1 cellular context compared by ENCODE assay signal in the genomic region with DNA sequence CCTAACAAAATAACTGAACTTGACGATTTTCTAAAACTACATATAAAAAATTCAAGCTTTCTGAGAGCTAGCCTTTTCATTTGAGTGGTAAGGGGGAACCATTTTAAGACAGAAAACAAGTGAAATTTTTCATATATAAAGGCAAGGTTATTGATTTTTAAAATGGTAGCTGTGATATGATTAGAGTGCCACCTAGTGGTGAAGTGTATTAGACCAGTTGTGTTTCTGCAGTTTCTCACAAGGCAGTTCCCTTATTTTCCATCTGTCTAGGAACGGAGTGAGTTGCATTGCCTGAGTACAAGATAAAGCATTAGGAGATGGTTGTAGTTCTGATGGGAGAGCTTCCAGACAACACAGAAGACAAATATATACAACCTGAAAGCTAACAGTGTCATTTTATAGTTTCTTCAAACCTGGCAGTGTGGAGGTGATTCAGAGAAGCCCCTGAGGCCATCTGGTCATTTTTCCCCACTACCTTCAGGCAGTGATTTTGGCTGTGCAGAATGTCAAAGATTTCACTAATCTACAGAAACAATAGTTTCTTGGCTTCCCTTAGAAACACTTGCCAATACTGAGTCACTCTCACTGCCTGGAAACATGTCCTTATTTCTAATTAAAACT.
A peak's percentile ranks its signal among the peaks of the same experiment; 100 is the strongest.
TF ChIP-seq lines count a peak whose summit lies in the region.

No MANE protein-coding gene starts in this region.

TF ChIP-seq in HepG2, 621 proteins besides CTCF, POLR2A, EP300 and RAD21 (continued from another document):
- TF ChIP-seq, protein P1, sequence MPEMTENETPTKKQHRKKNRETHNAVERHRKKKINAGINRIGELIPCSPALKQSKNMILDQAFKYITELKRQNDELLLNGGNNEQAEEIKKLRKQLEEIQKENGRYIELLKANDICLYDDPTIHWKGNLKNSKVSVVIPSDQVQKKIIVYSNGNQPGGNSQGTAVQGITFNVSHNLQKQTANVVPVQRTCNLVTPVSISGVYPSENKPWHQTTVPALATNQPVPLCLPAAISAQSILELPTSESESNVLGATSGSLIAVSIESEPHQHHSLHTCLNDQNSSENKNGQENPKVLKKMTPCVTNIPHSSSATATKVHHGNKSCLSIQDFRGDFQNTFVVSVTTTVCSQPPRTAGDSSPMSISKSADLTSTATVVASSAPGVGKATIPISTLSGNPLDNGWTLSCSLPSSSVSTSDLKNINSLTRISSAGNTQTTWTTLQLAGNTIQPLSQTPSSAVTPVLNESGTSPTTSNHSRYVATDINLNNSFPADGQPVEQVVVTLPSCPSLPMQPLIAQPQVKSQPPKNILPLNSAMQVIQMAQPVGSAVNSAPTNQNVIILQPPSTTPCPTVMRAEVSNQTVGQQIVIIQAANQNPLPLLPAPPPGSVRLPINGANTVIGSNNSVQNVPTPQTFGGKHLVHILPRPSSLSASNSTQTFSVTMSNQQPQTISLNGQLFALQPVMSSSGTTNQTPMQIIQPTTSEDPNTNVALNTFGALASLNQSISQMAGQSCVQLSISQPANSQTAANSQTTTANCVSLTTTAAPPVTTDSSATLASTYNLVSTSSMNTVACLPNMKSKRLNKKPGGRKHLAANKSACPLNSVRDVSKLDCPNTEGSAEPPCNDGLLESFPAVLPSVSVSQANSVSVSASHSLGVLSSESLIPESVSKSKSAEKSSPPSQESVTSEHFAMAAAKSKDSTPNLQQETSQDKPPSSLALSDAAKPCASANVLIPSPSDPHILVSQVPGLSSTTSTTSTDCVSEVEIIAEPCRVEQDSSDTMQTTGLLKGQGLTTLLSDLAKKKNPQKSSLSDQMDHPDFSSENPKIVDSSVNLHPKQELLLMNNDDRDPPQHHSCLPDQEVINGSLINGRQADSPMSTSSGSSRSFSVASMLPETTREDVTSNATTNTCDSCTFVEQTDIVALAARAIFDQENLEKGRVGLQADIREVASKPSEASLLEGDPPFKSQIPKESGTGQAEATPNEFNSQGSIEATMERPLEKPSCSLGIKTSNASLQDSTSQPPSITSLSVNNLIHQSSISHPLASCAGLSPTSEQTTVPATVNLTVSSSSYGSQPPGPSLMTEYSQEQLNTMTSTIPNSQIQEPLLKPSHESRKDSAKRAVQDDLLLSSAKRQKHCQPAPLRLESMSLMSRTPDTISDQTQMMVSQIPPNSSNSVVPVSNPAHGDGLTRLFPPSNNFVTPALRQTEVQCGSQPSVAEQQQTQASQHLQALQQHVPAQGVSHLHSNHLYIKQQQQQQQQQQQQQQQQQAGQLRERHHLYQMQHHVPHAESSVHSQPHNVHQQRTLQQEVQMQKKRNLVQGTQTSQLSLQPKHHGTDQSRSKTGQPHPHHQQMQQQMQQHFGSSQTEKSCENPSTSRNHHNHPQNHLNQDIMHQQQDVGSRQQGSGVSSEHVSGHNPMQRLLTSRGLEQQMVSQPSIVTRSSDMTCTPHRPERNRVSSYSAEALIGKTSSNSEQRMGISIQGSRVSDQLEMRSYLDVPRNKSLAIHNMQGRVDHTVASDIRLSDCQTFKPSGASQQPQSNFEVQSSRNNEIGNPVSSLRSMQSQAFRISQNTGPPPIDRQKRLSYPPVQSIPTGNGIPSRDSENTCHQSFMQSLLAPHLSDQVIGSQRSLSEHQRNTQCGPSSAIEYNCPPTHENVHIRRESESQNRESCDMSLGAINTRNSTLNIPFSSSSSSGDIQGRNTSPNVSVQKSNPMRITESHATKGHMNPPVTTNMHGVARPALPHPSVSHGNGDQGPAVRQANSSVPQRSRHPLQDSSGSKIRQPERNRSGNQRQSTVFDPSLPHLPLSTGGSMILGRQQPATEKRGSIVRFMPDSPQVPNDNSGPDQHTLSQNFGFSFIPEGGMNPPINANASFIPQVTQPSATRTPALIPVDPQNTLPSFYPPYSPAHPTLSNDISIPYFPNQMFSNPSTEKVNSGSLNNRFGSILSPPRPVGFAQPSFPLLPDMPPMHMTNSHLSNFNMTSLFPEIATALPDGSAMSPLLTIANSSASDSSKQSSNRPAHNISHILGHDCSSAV (CRISPR knock-in tag; IDR thresholded peaks at IDR 0.05; ENCODE audit: borderline replicate concordance) = no peak
- no peak for TF ChIP-seq ZMAT3 (CRISPR knock-in tag; conservative IDR thresholded peaks at IDR 0.05)
- TF ChIP-seq, protein P2, sequence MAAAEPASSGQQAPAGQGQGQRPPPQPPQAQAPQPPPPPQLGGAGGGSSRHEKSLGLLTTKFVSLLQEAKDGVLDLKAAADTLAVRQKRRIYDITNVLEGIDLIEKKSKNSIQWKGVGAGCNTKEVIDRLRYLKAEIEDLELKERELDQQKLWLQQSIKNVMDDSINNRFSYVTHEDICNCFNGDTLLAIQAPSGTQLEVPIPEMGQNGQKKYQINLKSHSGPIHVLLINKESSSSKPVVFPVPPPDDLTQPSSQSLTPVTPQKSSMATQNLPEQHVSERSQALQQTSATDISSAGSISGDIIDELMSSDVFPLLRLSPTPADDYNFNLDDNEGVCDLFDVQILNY (CRISPR knock-in tag; conservative IDR thresholded peaks at IDR 0.05) = no peak
- TF ChIP-seq MATR3 (CRISPR knock-in tag; IDR thresholded peaks at IDR 0.05) = no peak
- TF ChIP-seq ONECUT2 (CRISPR knock-in tag; IDR thresholded peaks at IDR 0.05) = peak; percentile 92
- TF ChIP-seq SAFB2 (CRISPR knock-in tag; IDR thresholded peaks at IDR 0.05; ENCODE audit: borderline replicate concordance, low read depth) = no peak
- TF ChIP-seq, protein P3, sequence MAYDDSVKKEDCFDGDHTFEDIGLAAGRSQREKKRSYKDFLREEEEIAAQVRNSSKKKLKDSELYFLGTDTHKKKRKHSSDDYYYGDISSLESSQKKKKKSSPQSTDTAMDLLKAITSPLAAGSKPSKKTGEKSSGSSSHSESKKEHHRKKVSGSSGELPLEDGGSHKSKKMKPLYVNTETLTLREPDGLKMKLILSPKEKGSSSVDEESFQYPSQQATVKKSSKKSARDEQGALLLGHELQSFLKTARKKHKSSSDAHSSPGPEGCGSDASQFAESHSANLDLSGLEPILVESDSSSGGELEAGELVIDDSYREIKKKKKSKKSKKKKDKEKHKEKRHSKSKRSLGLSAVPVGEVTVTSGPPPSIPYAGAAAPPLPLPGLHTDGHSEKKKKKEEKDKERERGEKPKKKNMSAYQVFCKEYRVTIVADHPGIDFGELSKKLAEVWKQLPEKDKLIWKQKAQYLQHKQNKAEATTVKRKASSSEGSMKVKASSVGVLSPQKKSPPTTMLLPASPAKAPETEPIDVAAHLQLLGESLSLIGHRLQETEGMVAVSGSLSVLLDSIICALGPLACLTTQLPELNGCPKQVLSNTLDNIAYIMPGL (CRISPR knock-in tag; IDR thresholded peaks at IDR 0.05; ENCODE audit: borderline replicate concordance in 1 of 2, low read depth in 1 of 2) = no peak
- peak; percentile 39; the same call in 1 of the 2 replicates for TF ChIP-seq SMC3 (IDR thresholded peaks at IDR 0.05; ENCODE audit: low read length)
- TF ChIP-seq ZFP1 (CRISPR knock-in tag; IDR thresholded peaks at IDR 0.05) = no peak
- no peak for TF ChIP-seq SRSF9 (IDR thresholded peaks at IDR 0.05; ENCODE audit: borderline replicate concordance, insufficient read depth, low read depth, low read length, poor library complexity, severe bottlenecking)
- no peak for TF ChIP-seq ZNF724P (CRISPR knock-in tag; IDR thresholded peaks at IDR 0.05; ENCODE audit: borderline replicate concordance)
- TF ChIP-seq, protein P4, sequence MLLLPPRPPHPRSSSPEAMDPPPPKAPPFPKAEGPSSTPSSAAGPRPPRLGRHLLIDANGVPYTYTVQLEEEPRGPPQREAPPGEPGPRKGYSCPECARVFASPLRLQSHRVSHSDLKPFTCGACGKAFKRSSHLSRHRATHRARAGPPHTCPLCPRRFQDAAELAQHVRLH (CRISPR knock-in tag; IDR thresholded peaks at IDR 0.05; ENCODE audit: borderline replicate concordance, low read depth) = no peak
- TF ChIP-seq ARNTL (CRISPR knock-in tag; IDR thresholded peaks at IDR 0.05) = no peak
- no peak for TF ChIP-seq KMT2B (CRISPR knock-in tag; IDR thresholded peaks at IDR 0.05)
- TF ChIP-seq, protein P5, sequence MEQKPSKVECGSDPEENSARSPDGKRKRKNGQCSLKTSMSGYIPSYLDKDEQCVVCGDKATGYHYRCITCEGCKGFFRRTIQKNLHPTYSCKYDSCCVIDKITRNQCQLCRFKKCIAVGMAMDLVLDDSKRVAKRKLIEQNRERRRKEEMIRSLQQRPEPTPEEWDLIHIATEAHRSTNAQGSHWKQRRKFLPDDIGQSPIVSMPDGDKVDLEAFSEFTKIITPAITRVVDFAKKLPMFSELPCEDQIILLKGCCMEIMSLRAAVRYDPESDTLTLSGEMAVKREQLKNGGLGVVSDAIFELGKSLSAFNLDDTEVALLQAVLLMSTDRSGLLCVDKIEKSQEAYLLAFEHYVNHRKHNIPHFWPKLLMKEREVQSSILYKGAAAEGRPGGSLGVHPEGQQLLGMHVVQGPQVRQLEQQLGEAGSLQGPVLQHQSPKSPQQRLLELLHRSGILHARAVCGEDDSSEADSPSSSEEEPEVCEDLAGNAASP (CRISPR knock-in tag; IDR thresholded peaks at IDR 0.05; ENCODE audit: borderline replicate concordance) = no peak
- TF ChIP-seq STAG1 (CRISPR knock-in tag; IDR thresholded peaks at IDR 0.05) = peak; percentile 81
- TF ChIP-seq KAT2B (IDR thresholded peaks at IDR 0.05; ENCODE audit: borderline replicate concordance, low read depth, low read length) = peak; percentile 24; the same call in 1 of the 2 replicates
- no peak for TF ChIP-seq ZNF232 (CRISPR knock-in tag; IDR thresholded peaks at IDR 0.05; ENCODE audit: borderline replicate concordance)
- TF ChIP-seq, protein P6, sequence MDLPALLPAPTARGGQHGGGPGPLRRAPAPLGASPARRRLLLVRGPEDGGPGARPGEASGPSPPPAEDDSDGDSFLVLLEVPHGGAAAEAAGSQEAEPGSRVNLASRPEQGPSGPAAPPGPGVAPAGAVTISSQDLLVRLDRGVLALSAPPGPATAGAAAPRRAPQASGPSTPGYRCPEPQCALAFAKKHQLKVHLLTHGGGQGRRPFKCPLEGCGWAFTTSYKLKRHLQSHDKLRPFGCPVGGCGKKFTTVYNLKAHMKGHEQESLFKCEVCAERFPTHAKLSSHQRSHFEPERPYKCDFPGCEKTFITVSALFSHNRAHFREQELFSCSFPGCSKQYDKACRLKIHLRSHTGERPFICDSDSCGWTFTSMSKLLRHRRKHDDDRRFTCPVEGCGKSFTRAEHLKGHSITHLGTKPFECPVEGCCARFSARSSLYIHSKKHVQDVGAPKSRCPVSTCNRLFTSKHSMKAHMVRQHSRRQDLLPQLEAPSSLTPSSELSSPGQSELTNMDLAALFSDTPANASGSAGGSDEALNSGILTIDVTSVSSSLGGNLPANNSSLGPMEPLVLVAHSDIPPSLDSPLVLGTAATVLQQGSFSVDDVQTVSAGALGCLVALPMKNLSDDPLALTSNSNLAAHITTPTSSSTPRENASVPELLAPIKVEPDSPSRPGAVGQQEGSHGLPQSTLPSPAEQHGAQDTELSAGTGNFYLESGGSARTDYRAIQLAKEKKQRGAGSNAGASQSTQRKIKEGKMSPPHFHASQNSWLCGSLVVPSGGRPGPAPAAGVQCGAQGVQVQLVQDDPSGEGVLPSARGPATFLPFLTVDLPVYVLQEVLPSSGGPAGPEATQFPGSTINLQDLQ (CRISPR knock-in tag; IDR thresholded peaks at IDR 0.05) = no peak
- TF ChIP-seq ZNF337 (CRISPR knock-in tag; IDR thresholded peaks at IDR 0.05; ENCODE audit: borderline replicate concordance, low read depth) = no peak
- TF ChIP-seq ZNF709 (CRISPR knock-in tag; IDR thresholded peaks at IDR 0.05) = no peak
- TF ChIP-seq SUZ12 (IDR thresholded peaks at IDR 0.05; ENCODE audit: low read depth, low read length) = no peak
- TF ChIP-seq, protein P7, sequence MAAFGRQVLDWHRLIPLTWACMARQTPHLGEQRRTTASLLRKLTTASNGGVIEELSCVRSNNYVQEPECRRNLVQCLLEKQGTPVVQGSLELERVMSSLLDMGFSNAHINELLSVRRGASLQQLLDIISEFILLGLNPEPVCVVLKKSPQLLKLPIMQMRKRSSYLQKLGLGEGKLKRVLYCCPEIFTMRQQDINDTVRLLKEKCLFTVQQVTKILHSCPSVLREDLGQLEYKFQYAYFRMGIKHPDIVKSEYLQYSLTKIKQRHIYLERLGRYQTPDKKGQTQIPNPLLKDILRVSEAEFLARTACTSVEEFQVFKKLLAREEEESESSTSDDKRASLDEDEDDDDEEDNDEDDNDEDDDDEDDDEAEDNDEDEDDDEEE (CRISPR knock-in tag; IDR thresholded peaks at IDR 0.05) = no peak
TF ChIP-seq in HepG2: peak in this region for 4.
